Comparison of ENCODE assay signal across 11 cellular contexts in the genomic region with DNA sequence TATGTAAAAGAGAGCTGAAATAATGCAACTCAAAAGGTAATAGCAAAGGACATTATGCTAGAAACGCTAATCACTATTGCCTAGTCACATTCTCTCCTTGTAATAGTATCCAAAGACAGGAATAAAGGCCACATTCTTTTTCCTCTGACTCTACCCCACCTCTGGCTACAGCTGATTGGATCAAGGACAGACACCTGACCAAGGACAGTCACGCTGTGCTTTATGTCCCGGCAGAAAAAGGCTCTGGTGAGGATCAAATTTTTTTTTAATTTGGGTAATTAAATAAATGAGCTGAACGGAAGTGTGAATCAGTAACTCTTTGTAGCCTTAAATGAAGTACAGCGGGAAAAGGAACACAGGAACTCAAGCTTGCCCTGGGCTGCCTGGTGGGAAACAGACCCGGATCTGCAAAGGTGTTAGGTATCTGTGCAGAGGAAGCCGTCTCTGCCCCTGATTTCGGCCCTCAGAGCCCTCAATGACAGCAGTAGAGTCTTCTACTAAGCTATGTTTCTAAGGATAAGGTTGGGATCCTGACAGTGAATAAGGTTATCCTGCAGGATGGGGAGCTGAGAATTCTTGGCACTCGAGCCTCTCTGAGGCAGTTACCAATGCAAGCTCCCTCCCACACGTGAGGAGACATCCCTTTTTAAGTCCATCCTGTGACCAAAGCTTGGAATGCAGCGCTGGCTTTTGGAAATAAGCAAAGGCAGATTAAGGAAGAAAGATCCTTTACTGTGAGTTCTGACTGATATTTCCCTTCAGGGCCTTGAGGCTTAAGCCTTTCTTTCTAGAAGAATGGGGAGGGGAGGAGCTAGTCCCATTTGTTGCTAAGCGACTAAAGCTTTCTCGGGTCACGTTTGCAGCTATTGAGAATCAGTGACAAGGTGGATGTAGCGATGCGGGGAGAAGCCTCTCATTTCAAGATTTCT. TPM values are rescaled to one million over a fixed set of nuclear protein-coding genes. Genes with fewer than 3 reads are reported as not detected.
DNase-seq lines count a peak whose midpoint lies in the region; ATAC-seq, FAIRE-seq and TF ChIP-seq lines count a peak whose summit lies in the region.
"Had no signal": no experiment of that assay in that cellular context is flagged by ENCODE, and none has a peak within 500 bp of the region (broad histone marks: within the 10 kb centered on the region; RNA-seq: fewer than 3 reads in every experiment).

No MANE protein-coding gene starts in this region.

- H3K4me1 ChIP-seq in left ventricle myocardium inferior (peaks cover 4% of the 10 kb centered on the region), iPS-18a (ENCODE audit: control insufficient read depth, low read depth, low read length) (peaks cover 40% of the 10 kb centered on the region)

- no peak for ATAC-seq in Right ventricle myocardium superior (ENCODE audit: poor library complexity)
- ATAC-seq in activated CD4-positive, alpha-beta T cell treated with anti-CD3 and anti-CD28 coated beads for 36 hours: no peak
- ATAC-seq in GM21423 (IDR thresholded peaks at IDR 0.05; ENCODE audit: unreplicated experiment): no peak
- ATAC-seq: sciatic nerve had no signal

- H3K9me3 Mint-ChIP-seq in activated CD4-positive, alpha-beta T cell treated with anti-CD3 and anti-CD28 coated beads for 36 hours (ENCODE audit: low read depth): no peaks in the 10 kb centered on the region
- H3K9me3 Mint-ChIP-seq: activated T-helper 2 cell treated with anti-CD3 and anti-CD28 coated beads, Interferon-gamma antibody, Interleukin-2, Interleukin-4, amounts not matched to agents 10 μg/mL and 5 μg/mL and 100 μg/mL, durations not matched to agents 14 hours and 24 hours and 36 hours had no signal

- no peaks in the 10 kb centered on the region for H3K27me3 ChIP-seq in left ventricle myocardium inferior (ENCODE audit: low read depth)
- H3K27me3 ChIP-seq in iPS-18a (ENCODE audit: control insufficient read depth, insufficient read depth, low read length): no peaks in the 10 kb centered on the region

- no peaks in the 10 kb centered on the region for H3K4me1 Mint-ChIP-seq in activated CD4-positive, alpha-beta T cell treated with anti-CD3 and anti-CD28 coated beads for 36 hours

- TF ChIP-seq CTCF in left ventricle myocardium inferior (IDR thresholded peaks at IDR 0.05; ENCODE audit: borderline replicate concordance): no peak

- no peaks in the 10 kb centered on the region for H3K36me3 Mint-ChIP-seq in activated CD4-positive, alpha-beta T cell treated with anti-CD3 and anti-CD28 coated beads for 36 hours (ENCODE audit: low read depth)

- FAIRE-seq in urothelium cell line (lab: Jason Lieb, UNC): no peak

- H3K9me3 ChIP-seq in left ventricle myocardium inferior (replicated peaks): peaks cover 8% of the 10 kb centered on the region
- H3K9me3 ChIP-seq in iPS-18a (ENCODE audit: control insufficient read depth, low read depth, low read length): no peaks in the 10 kb centered on the region

- H3K36me3 ChIP-seq in left ventricle myocardium inferior (no peaks in the 10 kb centered on the region), iPS-18a (ENCODE audit: control insufficient read depth, low read depth, low read length) (no peaks in the 10 kb centered on the region)

- peak overlapping the region; percentile 40 for H3K4me3 ChIP-seq in left ventricle myocardium inferior
- peak overlapping the region; percentile 47 for H3K4me3 ChIP-seq in iPS-18a (ENCODE audit: low read length)

- H3K27me3 Mint-ChIP-seq in activated CD4-positive, alpha-beta T cell treated with anti-CD3 and anti-CD28 coated beads for 36 hours: no peaks in the 10 kb centered on the region

- no peak overlapping the region for H3K27ac ChIP-seq in left ventricle myocardium inferior (replicated peaks)
- H3K27ac ChIP-seq in iPS-18a (ENCODE audit: low read length): peak overlapping the region; percentile 40
- H3K27ac ChIP-seq: HL-60 had no signal

- CTCF ChIA-PET in activated CD4-positive, alpha-beta T cell treated with anti-CD3 and anti-CD28 coated beads for 36 hours (lab: Charles Lee): no interaction called here

- DNase-seq in left ventricle myocardium inferior (no peak), Right ventricle myocardium superior (no peak), amniotic epithelial cell (ENCODE audit: low read depth) (peak; percentile 61), urothelium cell line (ENCODE audit: low spot score) (peak; percentile 17), T-helper 2 cell (no peak)
- no peak for DNase-seq in activated CD4-positive, alpha-beta T cell treated with anti-CD3 and anti-CD28 coated beads for 36 hours

- H3K27ac Mint-ChIP-seq in activated CD4-positive, alpha-beta T cell treated with anti-CD3 and anti-CD28 coated beads for 36 hours: no peak overlapping the region
- H3K27ac Mint-ChIP-seq: activated T-helper 2 cell treated with anti-CD3 and anti-CD28 coated beads, Interferon-gamma antibody, Interleukin-2, Interleukin-4, amounts not matched to agents 10 μg/mL and 5 μg/mL and 100 μg/mL, durations not matched to agents 14 hours and 24 hours and 36 hours had no signal

- H3K9ac ChIP-seq in iPS-18a (ENCODE audit: low read length): peak overlapping the region; percentile 8

- intact Hi-C loops in left ventricle myocardium inferior (cut with micrococcal nuclease): no loop called here
- intact Hi-C loops in Right ventricle myocardium superior (cut with DNase I): no loop called here
- intact Hi-C loops in activated CD4-positive, alpha-beta T cell treated with anti-CD3 and anti-CD28 coated beads for 36 hours (cut with DNase I, micrococcal nuclease): no loop called here

- H3K4me3 Mint-ChIP-seq in activated CD4-positive, alpha-beta T cell treated with anti-CD3 and anti-CD28 coated beads for 36 hours: no peak overlapping the region

- POLR2A ChIA-PET in activated CD4-positive, alpha-beta T cell treated with anti-CD3 and anti-CD28 coated beads for 36 hours (lab: Charles Lee): no interaction called here

RNA-seq across cellular contexts. Expression of a gene that starts 37.8 kb away (rescaled TPM):
- total RNA-seq in left ventricle myocardium inferior (6.8 TPM), Right ventricle myocardium superior (4.3 TPM)
- total RNA-seq in activated CD4-positive, alpha-beta T cell treated with anti-CD3 and anti-CD28 coated beads for 36 hours: 1 to 10 TPM; 6.3 to 8.3 TPM

Comparison
In these comparisons a context has a peak if more than half of its experiments do, and no peak if none do; other contexts are left out.
1. DNase-seq: peak in amniotic epithelial cell (single experiment) and urothelium cell line (single experiment); none in left ventricle myocardium inferior (single experiment), Right ventricle myocardium superior (single experiment), activated CD4-positive, alpha-beta T cell treated with anti-CD3 and anti-CD28 coated beads for 36 hours (single experiment) and T-helper 2 cell (0 of 5).